In the genomic region with DNA sequence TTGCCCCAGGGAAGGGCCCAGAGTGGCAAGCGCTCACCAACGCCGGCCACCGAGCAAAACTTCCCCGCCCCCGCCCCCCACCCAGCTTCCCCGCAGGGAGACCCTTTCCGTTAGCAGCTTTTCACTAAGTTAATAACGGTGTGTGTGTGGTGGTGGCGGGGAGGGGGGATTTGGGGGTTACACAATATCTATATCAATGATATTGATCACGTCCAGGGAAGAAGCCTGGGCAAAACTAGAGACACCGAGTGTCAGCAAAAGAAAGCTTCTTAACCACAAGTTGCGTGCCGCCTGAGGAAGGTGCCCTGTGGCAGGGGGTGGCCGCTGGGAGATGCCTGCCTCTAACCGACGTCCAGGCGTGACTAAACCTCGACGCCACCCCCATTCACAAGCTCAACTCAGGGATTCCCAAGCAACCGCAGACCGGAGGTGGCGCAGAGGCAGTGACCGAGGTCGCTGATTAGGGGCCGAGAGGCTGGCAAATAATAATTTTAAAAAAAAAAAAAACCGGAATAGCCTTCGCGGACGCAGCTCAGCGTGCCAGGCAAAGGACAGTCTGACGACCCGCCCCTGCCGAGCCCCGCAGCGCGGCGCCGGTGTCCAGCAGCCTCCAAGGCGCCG, we compare ENCODE assay signal across 8 cellular contexts.
DNase-seq lines count a peak whose midpoint lies in the region; ATAC-seq and TF ChIP-seq lines count a peak whose summit lies in the region.

No MANE protein-coding gene starts in this region.

- intact Hi-C loops in CD4-positive, alpha-beta memory T cell (cut with micrococcal nuclease): no loop called here
- intact Hi-C loops in sigmoid colon (cut with DNase I): no loop called here
- intact Hi-C loops in prostate gland (cut with DNase I): loop anchor here (10.0 kb wide), 1 partner anchor 396 kb away; the partner anchor contains the start of gene TMEM161B

- no peaks in the 10 kb centered on the region for H3K36me3 ChIP-seq in CD4-positive, alpha-beta memory T cell (ENCODE audit: insufficient read depth, low read length)
- no peaks in the 10 kb centered on the region; the same call in 1 of the 2 replicates for H3K36me3 ChIP-seq in SJCRH30
- H3K36me3 ChIP-seq in fibroblast of lung (ENCODE audit: control insufficient read depth, insufficient read depth, low read length): no peaks in the 10 kb centered on the region
- H3K36me3 ChIP-seq in sigmoid colon: no peaks in the 10 kb centered on the region
- no peaks in the 10 kb centered on the region for H3K36me3 ChIP-seq in prostate gland

- no peak for DNase-seq in CD4-positive, alpha-beta memory T cell
- DNase-seq in SJCRH30: peak; percentile 84 to 87
- DNase-seq in fibroblast of lung (ENCODE audit: low read depth in 2 of 2): peak in 1 of 2 donors; percentile 93
- DNase-seq in sigmoid colon: no peak
- DNase-seq in activated CD4-positive, CD25-positive, alpha-beta regulatory T cell treated with anti-CD3 and anti-CD28 coated beads, Interleukin-2, amount 50 U/mL, for 72 hours: no peak
- no peak for DNase-seq in prostate gland (ENCODE audit: low spot score)

- peaks cover 6 to 19% (median 14%) of the 10 kb centered on the region in 4 donors for H3K4me1 Mint-ChIP-seq in CD4-positive, alpha-beta memory T cell

- POLR2A ChIA-PET in CD4-positive, alpha-beta memory T cell (lab: Charles Lee; ENCODE audit: partially characterized antibody): no interaction called here

- no peaks in the 10 kb centered on the region for H3K79me2 ChIP-seq in fibroblast of lung (ENCODE audit: control insufficient read depth, insufficient read depth, low read length)

- TF ChIP-seq EP300 in sigmoid colon (IDR thresholded peaks at IDR 0.05): no peak

- 5 to 13% methylated on average over 41 of the region's 41 CpGs for WGBS in sigmoid colon, 2 donors
- 7% methylated on average over 30 of the region's 41 CpGs for WGBS in prostate gland

- peak; percentile 35 for ATAC-seq in GM19025 (IDR thresholded peaks at IDR 0.05; ENCODE audit: low read depth, unreplicated experiment)
- peak; percentile 9 for ATAC-seq in HG03139 (IDR thresholded peaks at IDR 0.05; ENCODE audit: unreplicated experiment)

- peak overlapping the region in 1 of 7 donors; percentile 7 for H3K27ac Mint-ChIP-seq in CD4-positive, alpha-beta memory T cell

- CTCF ChIA-PET in CD4-positive, alpha-beta memory T cell (lab: Charles Lee; ENCODE audit: partially characterized antibody): interaction anchor here (1.0 to 1.4 kb wide), 2 partner anchors 9 to 31 kb away, joined by 4 to 5 read pairs; no protein-coding TSS in a partner anchor

- peak overlapping the region in 5 of 8 donors; percentile 21 to 73 (median 42) for H3K4me3 Mint-ChIP-seq in CD4-positive, alpha-beta memory T cell

- no peaks in the 10 kb centered on the region for H4K20me1 ChIP-seq in fibroblast of lung (ENCODE audit: control insufficient read depth, extremely low read depth, insufficient read depth, low read length)

- H3K36me3 Mint-ChIP-seq in CD4-positive, alpha-beta memory T cell: peaks cover 0 to 6% of the 10 kb centered on the region in 2 donors

- peaks cover 50 to 55% of the 10 kb centered on the region in 2 donors for H3K27me3 Mint-ChIP-seq in CD4-positive, alpha-beta memory T cell

- peak overlapping the region; percentile 75 for H3K4me2 ChIP-seq in fibroblast of lung (ENCODE audit: extremely low read depth, insufficient read depth, low read length)

- H3K9ac ChIP-seq in fibroblast of lung (ENCODE audit: insufficient read depth, low read length): no peak overlapping the region

- H2AFZ ChIP-seq in fibroblast of lung (ENCODE audit: low read length): no peak overlapping the region

- no peak overlapping the region for H3K27ac ChIP-seq in CD4-positive, alpha-beta memory T cell (ENCODE audit: low read depth, low read length)
- H3K27ac ChIP-seq in SJCRH30 (peak overlapping the region; percentile 92), fibroblast of lung (ENCODE audit: insufficient read depth, low read length) (no peak overlapping the region), sigmoid colon (peak overlapping the region in 1 of 4 donors; percentile 47), prostate gland (no peak overlapping the region)

- peaks cover 2 to 52% (median 34%) of the 10 kb centered on the region in 8 donors for H3K9me3 Mint-ChIP-seq in CD4-positive, alpha-beta memory T cell

- H3K9me3 ChIP-seq in CD4-positive, alpha-beta memory T cell (ENCODE audit: control insufficient read depth in 1 of 2, low read length in 2 of 2): no peaks in the 10 kb centered on the region
- H3K9me3 ChIP-seq in SJCRH30 (replicated peaks) (no peaks in the 10 kb centered on the region), fibroblast of lung (ENCODE audit: control insufficient read depth, insufficient read depth, low read depth, low read length) (no peaks in the 10 kb centered on the region), sigmoid colon (no peaks in the 10 kb centered on the region), prostate gland (no peaks in the 10 kb centered on the region)

- peaks cover 54% of the 10 kb centered on the region for H3K27me3 ChIP-seq in CD4-positive, alpha-beta memory T cell (ENCODE audit: insufficient read depth, low read length)
- no peaks in the 10 kb centered on the region for H3K27me3 ChIP-seq in SJCRH30
- peaks cover 32% of the 10 kb centered on the region for H3K27me3 ChIP-seq in fibroblast of lung (ENCODE audit: control insufficient read depth, insufficient read depth, low read length)
- H3K27me3 ChIP-seq in sigmoid colon: peaks cover 39 to 78% (median 67%) of the 10 kb centered on the region in 3 donors
- peaks cover 21% of the 10 kb centered on the region for H3K27me3 ChIP-seq in prostate gland (replicated peaks; ENCODE audit: insufficient read depth)

- no peak overlapping the region for H3K4me3 ChIP-seq in CD4-positive, alpha-beta memory T cell (ENCODE audit: low read length in 2 of 2)
- H3K4me3 ChIP-seq in SJCRH30: peak overlapping the region; percentile 63
- H3K4me3 ChIP-seq in fibroblast of lung (replicated peaks in 1 of 4; ENCODE audit: control extremely low read depth in 1 of 4, insufficient read depth in 1 of 4, low read depth in 3 of 4, low read length in 4 of 4): peak overlapping the region; percentile 34 to 52 (median 41)
- peak overlapping the region; percentile 7 to 46 (median 35) for H3K4me3 ChIP-seq in sigmoid colon
- peak overlapping the region in 1 of 2 donors; percentile 10 for H3K4me3 ChIP-seq in prostate gland

- TF ChIP-seq POLR2A in sigmoid colon (IDR thresholded peaks at IDR 0.05) (no peak), prostate gland (IDR thresholded peaks at IDR 0.05) (no peak)

- TF ChIP-seq CTCF in fibroblast of lung (conservative IDR thresholded peaks at IDR 0.05 in 1 of 2, IDR thresholded peaks at IDR 0.05 in 1 of 2; ENCODE audit: low read depth in 1 of 2, low read length in 2 of 2): no peak
- TF ChIP-seq CTCF in sigmoid colon (IDR thresholded peaks at IDR 0.05): no peak
- no peak for TF ChIP-seq CTCF in prostate gland (IDR thresholded peaks at IDR 0.05)

- H3K4me1 ChIP-seq in CD4-positive, alpha-beta memory T cell (ENCODE audit: insufficient read depth, low read length): peaks cover 11% of the 10 kb centered on the region
- H3K4me1 ChIP-seq in SJCRH30 (peaks cover 6% of the 10 kb centered on the region), fibroblast of lung (ENCODE audit: control insufficient read depth, extremely low read depth, insufficient read depth, low read length) (no peaks in the 10 kb centered on the region), sigmoid colon (peaks cover 0 to 15% (median 13%) of the 10 kb centered on the region in 4 donors), prostate gland (replicated peaks) (no peaks in the 10 kb centered on the region)

Comparison
In these comparisons a context has a peak if more than half of its experiments do, and no peak if none do; other contexts are left out.
1. DNase-seq: peak in SJCRH30 (2 of 2); none in CD4-positive, alpha-beta memory T cell (0 of 5), sigmoid colon (single experiment), activated CD4-positive, CD25-positive, alpha-beta regulatory T cell treated with anti-CD3 and anti-CD28 coated beads, Interleukin-2, amount 50 U/mL, for 72 hours (single experiment) and prostate gland (single experiment).
2. H3K4me3 ChIP-seq: peak in SJCRH30 (single experiment), fibroblast of lung (4 of 4) and sigmoid colon (4 of 4); none in CD4-positive, alpha-beta memory T cell (0 of 2).